Comparison of ENCODE assay signal across 11 cellular contexts in the genomic region with DNA sequence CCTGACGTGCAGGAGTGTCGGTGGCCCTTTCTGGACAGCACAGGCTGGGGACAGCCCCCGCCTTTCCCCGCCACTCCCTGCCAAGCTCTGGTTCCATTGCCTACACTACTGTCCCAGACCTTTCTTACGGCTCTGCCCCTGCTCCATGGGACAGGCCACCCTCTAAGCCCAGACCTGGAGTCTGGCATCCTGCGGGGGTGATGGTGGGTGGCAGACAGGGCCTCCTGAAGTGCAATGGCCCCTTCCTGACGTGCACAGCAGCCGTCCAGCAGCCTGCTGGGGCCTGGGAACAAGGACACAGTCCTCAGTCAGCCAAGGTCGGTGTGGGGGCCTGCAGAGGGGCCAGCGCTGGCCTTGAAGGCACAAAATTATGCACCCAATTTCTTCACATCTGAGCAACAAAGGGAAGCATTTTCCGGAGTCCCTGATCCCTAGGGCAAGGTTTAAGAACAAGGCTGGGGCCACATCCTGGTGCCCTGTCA.
DNase-seq lines count a peak whose midpoint lies in the region; ATAC-seq and TF ChIP-seq lines count a peak whose summit lies in the region.
"Had no signal": no experiment of that assay in that cellular context is flagged by ENCODE, and none has a peak within 500 bp of the region (broad histone marks: within the 10 kb centered on the region; RNA-seq: fewer than 3 reads in every experiment).

No MANE protein-coding gene starts in this region.

- H3K36me3 ChIP-seq in left lung (no peaks in the 10 kb centered on the region), stomach (peaks cover 0 to 6% (median 0%) of the 10 kb centered on the region in 4 donors)

- peaks cover 25 to 41% of the 10 kb centered on the region in 2 donors for H3K4me1 ChIP-seq in left lung
- peaks cover 52 to 73% (median 63%) of the 10 kb centered on the region in 4 donors for H3K4me1 ChIP-seq in stomach

- TF ChIP-seq EP300 in stomach (IDR thresholded peaks at IDR 0.05): no peak

- H3K27ac Mint-ChIP-seq in activated CD4-positive, alpha-beta T cell treated with anti-CD3 and anti-CD28 coated beads for 36 hours: no peak overlapping the region
- no peak overlapping the region for H3K27ac Mint-ChIP-seq in activated CD4-positive, alpha-beta T cell treated with anti-CD3 and anti-CD28 coated beads, Interleukin-2, amount 10 ng/mL, durations not matched to agents 7 days and 5 days
- H3K27ac Mint-ChIP-seq in activated CD4-positive, alpha-beta memory T cell treated with anti-CD3 and anti-CD28 coated beads, Interleukin-2, amount 10 ng/mL, durations not matched to agents 7 days and 5 days: no peak overlapping the region
- H3K27ac Mint-ChIP-seq: activated T-helper 17 cell treated with anti-CD3 and anti-CD28 coated beads, Interleukin-2, amount 50 U/mL, for 72 hours had no signal

- ATAC-seq in activated CD4-positive, alpha-beta T cell treated with anti-CD3 and anti-CD28 coated beads for 36 hours: no peak
- no peak for ATAC-seq in left lung
- ATAC-seq: activated T-helper 17 cell treated with anti-CD3 and anti-CD28 coated beads, Interleukin-2, amount 50 U/mL, for 72 hours had no signal

- CTCF ChIA-PET in activated CD4-positive, alpha-beta T cell treated with anti-CD3 and anti-CD28 coated beads for 36 hours (lab: Charles Lee): no interaction called here
- CTCF ChIA-PET in activated CD4-positive, alpha-beta T cell treated with anti-CD3 and anti-CD28 coated beads, Interleukin-2, amount 10 ng/mL, durations not matched to agents 7 days and 5 days (lab: Charles Lee): no interaction called here
- CTCF ChIA-PET in activated CD4-positive, alpha-beta memory T cell treated with anti-CD3 and anti-CD28 coated beads, Interleukin-2, amount 10 ng/mL, durations not matched to agents 7 days and 5 days (lab: Charles Lee): no interaction called here

- intact Hi-C loops in activated CD4-positive, alpha-beta T cell treated with anti-CD3 and anti-CD28 coated beads for 36 hours (cut with DNase I, micrococcal nuclease): no loop called here
- intact Hi-C loops in left lung (cut with DNase I) (no loop called here), stomach (cut with DNase I; ENCODE audit: low total_unique reads) (no loop called here)

- H3K9me3 Mint-ChIP-seq in activated CD4-positive, alpha-beta T cell treated with anti-CD3 and anti-CD28 coated beads for 36 hours (ENCODE audit: low read depth): no peaks in the 10 kb centered on the region
- H3K9me3 Mint-ChIP-seq in activated CD4-positive, alpha-beta T cell treated with anti-CD3 and anti-CD28 coated beads, Interleukin-2, amount 10 ng/mL, durations not matched to agents 7 days and 5 days: no peaks in the 10 kb centered on the region
- no peaks in the 10 kb centered on the region for H3K9me3 Mint-ChIP-seq in activated CD4-positive, alpha-beta memory T cell treated with anti-CD3 and anti-CD28 coated beads, Interleukin-2, amount 10 ng/mL, durations not matched to agents 7 days and 5 days
- H3K9me3 Mint-ChIP-seq: activated T-helper 17 cell treated with anti-CD3 and anti-CD28 coated beads, Interleukin-2, amount 50 U/mL, for 72 hours had no signal

- H3K4me3 Mint-ChIP-seq in activated CD4-positive, alpha-beta T cell treated with anti-CD3 and anti-CD28 coated beads for 36 hours: no peak overlapping the region
- H3K4me3 Mint-ChIP-seq in activated CD4-positive, alpha-beta T cell treated with anti-CD3 and anti-CD28 coated beads, Interleukin-2, amount 10 ng/mL, durations not matched to agents 7 days and 5 days: no peak overlapping the region
- H3K4me3 Mint-ChIP-seq in activated CD4-positive, alpha-beta memory T cell treated with anti-CD3 and anti-CD28 coated beads, Interleukin-2, amount 10 ng/mL, durations not matched to agents 7 days and 5 days: no peak overlapping the region
- H3K4me3 Mint-ChIP-seq: activated T-helper 17 cell treated with anti-CD3 and anti-CD28 coated beads, Interleukin-2, amount 50 U/mL, for 72 hours had no signal

- POLR2A ChIA-PET in activated CD4-positive, alpha-beta T cell treated with anti-CD3 and anti-CD28 coated beads for 36 hours (lab: Charles Lee): no interaction called here
- POLR2A ChIA-PET in activated CD4-positive, alpha-beta T cell treated with anti-CD3 and anti-CD28 coated beads, Interleukin-2, amount 10 ng/mL, durations not matched to agents 7 days and 5 days (lab: Charles Lee): no interaction called here
- POLR2A ChIA-PET in activated CD4-positive, alpha-beta memory T cell treated with anti-CD3 and anti-CD28 coated beads, Interleukin-2, amount 10 ng/mL, durations not matched to agents 7 days and 5 days (lab: Charles Lee): no interaction called here

- H3K4me1 Mint-ChIP-seq in activated CD4-positive, alpha-beta T cell treated with anti-CD3 and anti-CD28 coated beads for 36 hours: peaks cover 6% of the 10 kb centered on the region
- peaks cover 6% of the 10 kb centered on the region for H3K4me1 Mint-ChIP-seq in activated CD4-positive, alpha-beta T cell treated with anti-CD3 and anti-CD28 coated beads, Interleukin-2, amount 10 ng/mL, durations not matched to agents 7 days and 5 days
- peaks cover 5% of the 10 kb centered on the region for H3K4me1 Mint-ChIP-seq in activated CD4-positive, alpha-beta memory T cell treated with anti-CD3 and anti-CD28 coated beads, Interleukin-2, amount 10 ng/mL, durations not matched to agents 7 days and 5 days
- H3K4me1 Mint-ChIP-seq: activated T-helper 17 cell treated with anti-CD3 and anti-CD28 coated beads, Interleukin-2, amount 50 U/mL, for 72 hours had no signal

- H3K27me3 Mint-ChIP-seq in activated CD4-positive, alpha-beta T cell treated with anti-CD3 and anti-CD28 coated beads for 36 hours: no peaks in the 10 kb centered on the region
- H3K27me3 Mint-ChIP-seq in activated CD4-positive, alpha-beta T cell treated with anti-CD3 and anti-CD28 coated beads, Interleukin-2, amount 10 ng/mL, durations not matched to agents 7 days and 5 days: peaks cover 2% of the 10 kb centered on the region
- H3K27me3 Mint-ChIP-seq in activated CD4-positive, alpha-beta memory T cell treated with anti-CD3 and anti-CD28 coated beads, Interleukin-2, amount 10 ng/mL, durations not matched to agents 7 days and 5 days: peaks cover 2% of the 10 kb centered on the region
- H3K27me3 Mint-ChIP-seq: activated T-helper 17 cell treated with anti-CD3 and anti-CD28 coated beads, Interleukin-2, amount 50 U/mL, for 72 hours had no signal

- H3K4me3 ChIP-seq in left lung: no peak overlapping the region
- no peak overlapping the region for H3K4me3 ChIP-seq in stomach

- H3K27me3 ChIP-seq in left lung (peaks cover 0 to 13% of the 10 kb centered on the region in 2 donors), stomach (no peaks in the 10 kb centered on the region)

- DNase-seq in activated CD4-positive, alpha-beta T cell treated with anti-CD3 and anti-CD28 coated beads for 36 hours: peak; percentile 2
- no peak for DNase-seq in activated CD4-positive, alpha-beta T cell treated with anti-CD3 and anti-CD28 coated beads, Interleukin-2, amount 10 ng/mL, durations not matched to agents 7 days and 5 days
- DNase-seq in activated CD4-positive, alpha-beta memory T cell treated with anti-CD3 and anti-CD28 coated beads, Interleukin-2, amount 10 ng/mL, durations not matched to agents 7 days and 5 days: peak; percentile 8
- DNase-seq in left lung (no peak), stomach (no peak), middle frontal gyrus (ENCODE audit: extremely low spot score, low spot score) (no peak), occipital lobe (lab: John Stamatoyannopoulos, UW) (no peak), epidermal melanocyte (ENCODE audit: insufficient read length, low spot score) (no peak)
- DNase-seq: DND-41, NCI-H146 had no signal

- WGBS in stomach, 5 donors: 30 to 56% (median 48%) methylated on average over 10 to 11 of the region's 11 CpGs

- H3K36me3 Mint-ChIP-seq in activated CD4-positive, alpha-beta T cell treated with anti-CD3 and anti-CD28 coated beads for 36 hours (ENCODE audit: low read depth): no peaks in the 10 kb centered on the region
- no peaks in the 10 kb centered on the region for H3K36me3 Mint-ChIP-seq in activated CD4-positive, alpha-beta T cell treated with anti-CD3 and anti-CD28 coated beads, Interleukin-2, amount 10 ng/mL, durations not matched to agents 7 days and 5 days (ENCODE audit: low read depth)
- H3K36me3 Mint-ChIP-seq in activated CD4-positive, alpha-beta memory T cell treated with anti-CD3 and anti-CD28 coated beads, Interleukin-2, amount 10 ng/mL, durations not matched to agents 7 days and 5 days (ENCODE audit: low read depth): no peaks in the 10 kb centered on the region

- TF ChIP-seq CTCF in left lung (IDR thresholded peaks at IDR 0.05) (no peak), stomach (IDR thresholded peaks at IDR 0.05) (no peak)

- H3K27ac ChIP-seq in left lung (peak overlapping the region; percentile 47 to 74), stomach (peak overlapping the region; percentile 85 to 95 (median 91))

- H3K9me3 ChIP-seq in left lung: no peaks in the 10 kb centered on the region
- H3K9me3 ChIP-seq in stomach: no peaks in the 10 kb centered on the region

- TF ChIP-seq POLR2A in stomach (IDR thresholded peaks at IDR 0.05): no peak

Comparison
In these comparisons a context has a peak if more than half of its experiments do, and no peak if none do; other contexts are left out.
1. DNase-seq: peak in activated CD4-positive, alpha-beta T cell treated with anti-CD3 and anti-CD28 coated beads for 36 hours (single experiment) and activated CD4-positive, alpha-beta memory T cell treated with anti-CD3 and anti-CD28 coated beads, Interleukin-2, amount 10 ng/mL, durations not matched to agents 7 days and 5 days (single experiment); none in activated CD4-positive, alpha-beta T cell treated with anti-CD3 and anti-CD28 coated beads, Interleukin-2, amount 10 ng/mL, durations not matched to agents 7 days and 5 days (single experiment), left lung (0 of 2), stomach (single experiment), middle frontal gyrus (single experiment), occipital lobe (single experiment) and epidermal melanocyte (single experiment).